ENCODE assay signal across 1 cellular context in genomic region chr16:75092777-75093176, GRCh38.
TF ChIP-seq lines count a peak whose summit lies in the region.

No MANE protein-coding gene starts in this region.

TF ChIP-seq in HCT116, 20 proteins besides CTCF, POLR2A, EP300 and RAD21:
- TF ChIP-seq MAX (IDR thresholded peaks at IDR 0.05) (0 out of 2 replicates have a peak, but pooled peaks have one; percentile 8), TCF7L2 (IDR thresholded peaks at IDR 0.05; ENCODE audit: borderline replicate concordance, extremely low read depth, insufficient read depth, insufficient read length) (no peak), SIN3A (IDR thresholded peaks at IDR 0.05; ENCODE audit: low read depth) (no peak), SP1 (IDR thresholded peaks at IDR 0.05; ENCODE audit: low read depth) (0 out of 2 replicates have a peak, but pooled peaks have one; percentile 16), ATF3 (IDR thresholded peaks at IDR 0.05) (no peak)
TF ChIP-seq in HCT116: peak in this region for 2.
